In the genomic region with DNA sequence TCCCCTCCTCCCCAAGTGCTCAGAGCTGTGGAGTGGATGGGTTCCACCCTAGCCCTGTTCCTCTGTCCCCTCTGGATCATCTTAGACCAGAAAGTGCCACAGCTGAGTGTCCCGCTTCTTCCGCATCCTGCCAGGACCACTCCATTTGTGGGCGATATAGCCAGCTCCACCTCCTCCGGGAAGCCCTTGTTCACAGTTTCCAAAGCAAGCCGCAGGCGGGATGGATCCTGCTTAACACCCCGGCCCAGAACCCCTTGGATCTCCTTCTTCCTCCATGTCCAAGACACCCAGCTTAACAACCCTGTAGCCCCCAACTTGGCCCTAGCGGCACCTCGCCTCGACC, we compare ENCODE assay signal across 8 cellular contexts. TPM values are rescaled to one million over a fixed set of nuclear protein-coding genes. Genes with fewer than 3 reads are reported as not detected.
DNase-seq lines count a peak whose midpoint lies in the region; ATAC-seq and TF ChIP-seq lines count a peak whose summit lies in the region.

No MANE protein-coding gene starts in this region.

- ATAC-seq in HG03520 (IDR thresholded peaks at IDR 0.05; ENCODE audit: unreplicated experiment) (peak; percentile 20), GM18520 (IDR thresholded peaks at IDR 0.05; ENCODE audit: unreplicated experiment) (no peak)

- CTCF ChIA-PET in AG04450 (lab: Charles Lee) = interaction anchor here (0.7 kb wide), 1 partner anchor 25 kb away, joined by 3 read pairs; no protein-coding TSS in a partner anchor

- H3K36me3 ChIP-seq in mucosa of stomach (ENCODE audit: control insufficient read depth, insufficient read depth, low read length) = peaks cover 7% of the 10 kb centered on the region

- TF ChIP-seq CTCF in AG04450 (IDR thresholded peaks at IDR 0.05; ENCODE audit: low read depth, low read length) = 0 out of 2 replicates have a peak, but pooled peaks have one; percentile 5

- no peaks in the 10 kb centered on the region for H3K27me3 ChIP-seq in AG04450 (ENCODE audit: control insufficient read depth, insufficient read depth, low read length)
- H3K27me3 ChIP-seq in mucosa of stomach (ENCODE audit: control insufficient read depth, insufficient read depth, low read length) = no peaks in the 10 kb centered on the region

- H3K9me3 ChIP-seq in AG04450 (ENCODE audit: control insufficient read depth, insufficient read depth, low read length) (no peaks in the 10 kb centered on the region), mucosa of stomach (ENCODE audit: control insufficient read depth, low read length) (no peaks in the 10 kb centered on the region)

- H3K9ac ChIP-seq in mucosa of stomach (ENCODE audit: low read length) = peak overlapping the region; percentile 93

- H3K27ac ChIP-seq in AG04450 (ENCODE audit: low read depth, low read length) (peak overlapping the region; percentile 61), caudate nucleus (ENCODE audit: low read depth, low read length) (peak overlapping the region; percentile 87)

- H3K4me3 ChIP-seq in AG04450 (ENCODE audit: low read depth, low read length) = peak overlapping the region; percentile 41
- peak overlapping the region; percentile 85 for H3K4me3 ChIP-seq in mucosa of stomach (ENCODE audit: low read length)

- POLR2A ChIA-PET in AG04450 (lab: Yijun Ruan, JAX) = no interaction called here

- H3K4me1 ChIP-seq in mucosa of stomach (ENCODE audit: control insufficient read depth, insufficient read depth, low read length) = peaks cover 60% of the 10 kb centered on the region

- DNase-seq in AG04450 (ENCODE audit: low read depth, low spot score) (no peak), caudate nucleus (lab: John Stamatoyannopoulos, UW) (peak in 2 of 61 donors; percentile 40 to 47), NCI-H1417 treated with DMSO at 0.1 percent for 48 hours (lab: John Stamatoyannopoulos, UW) (no peak)
- no peak for DNase-seq in stimulated activated CD4-positive, alpha-beta T cell treated with anti-CD3 and anti-CD28 coated beads, Interleukin-2, amount 100 ng/mL, for 24 hours
- no peak for DNase-seq in stimulated activated CD4-positive, alpha-beta T cell treated with anti-CD3 and anti-CD28 coated beads, Interleukin-1b, Interleukin-23, amount 100 ng/mL, for 48 hours

RNA-seq across cellular contexts. Expression of gene ALAS1, which starts 0.5 kb away (rescaled TPM):
- polyA plus RNA-seq in AG04450 (2011; rRNA removed) = 61.4 and 61.7 TPM in 2 replicates
- polyA minus RNA-seq in AG04450 (2011; rRNA and poly(A)+ RNA removed) = 63.9 and 85.0 TPM in 2 replicates

RNA-seq across cellular contexts. Expression of gene TLR9, which starts 28.0 kb away (rescaled TPM):
- 0.02 and 0.05 TPM in 2 replicates for polyA plus RNA-seq in AG04450 (2011; rRNA removed)
- polyA minus RNA-seq in AG04450 (2011; rRNA and poly(A)+ RNA removed) = not detected in 2 replicates

RNA-seq across cellular contexts. Expression of gene TWF2, which starts 41.5 kb away (rescaled TPM):
- 96.6 and 128 TPM in 2 replicates for polyA plus RNA-seq in AG04450 (2011; rRNA removed)
- 61.0 and 91.5 TPM in 2 replicates for polyA minus RNA-seq in AG04450 (2011; rRNA and poly(A)+ RNA removed)

RNA-seq across cellular contexts. Expression of gene POC1A, which starts 43.2 kb away (rescaled TPM):
- polyA plus RNA-seq in AG04450 (2011; rRNA removed) = 4.1 and 4.5 TPM in 2 replicates
- 8.4 and 11.6 TPM in 2 replicates for polyA minus RNA-seq in AG04450 (2011; rRNA and poly(A)+ RNA removed)

RNA-seq across cellular contexts. Expression of gene PPM1M, which starts 48.1 kb away (rescaled TPM):
- polyA plus RNA-seq in AG04450 (2011; rRNA removed) = 29.2 and 34.4 TPM in 2 replicates
- 26.5 and 33.5 TPM in 2 replicates for polyA minus RNA-seq in AG04450 (2011; rRNA and poly(A)+ RNA removed)
